Comparison of ENCODE assay signal across 14 cellular contexts in the genomic region with DNA sequence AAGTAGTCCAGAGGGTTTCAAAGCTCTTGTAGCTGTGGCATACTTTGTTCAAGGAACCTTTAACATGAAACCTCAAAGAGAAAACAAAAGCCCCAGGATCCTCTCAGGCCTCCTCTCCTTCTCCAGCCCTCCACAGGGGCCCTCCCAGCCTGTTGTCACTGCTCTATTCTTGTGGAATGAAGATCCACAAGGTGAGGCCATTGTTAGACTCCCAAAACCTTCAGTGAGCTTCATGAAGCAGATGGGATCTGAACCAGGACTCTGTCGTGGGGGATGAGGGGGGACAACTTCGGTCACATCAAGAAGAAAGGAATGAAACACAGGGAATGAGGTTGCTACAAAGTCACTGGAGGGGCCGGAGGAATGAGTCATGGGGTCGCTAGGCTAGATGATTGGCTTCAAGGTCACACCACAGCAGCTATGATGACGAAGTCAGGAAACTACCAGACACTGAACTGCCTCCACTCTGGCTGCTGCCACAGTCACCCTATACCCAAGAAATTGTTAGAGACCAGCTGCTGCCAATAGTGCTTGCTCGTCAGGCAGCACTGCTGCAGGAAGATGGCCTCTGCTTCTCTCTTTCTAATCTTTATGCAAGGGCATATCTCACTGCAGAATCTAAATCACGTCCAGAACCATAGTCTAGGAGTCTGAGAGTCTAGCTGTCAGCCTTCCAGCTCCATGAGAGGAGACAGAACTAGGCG.
DNase-seq lines count a peak whose midpoint lies in the region; ATAC-seq and TF ChIP-seq lines count a peak whose summit lies in the region.
"Had no signal": no experiment of that assay in that cellular context is flagged by ENCODE, and none has a peak within 500 bp of the region (broad histone marks: within the 10 kb centered on the region; RNA-seq: fewer than 3 reads in every experiment).

No MANE protein-coding gene starts in this region.

- H3K9me3 ChIP-seq in Panc1 (ENCODE audit: control insufficient read depth, insufficient read depth, low read depth, low read length): no peaks in the 10 kb centered on the region
- H3K9me3 ChIP-seq in esophagus muscularis mucosa: no peaks in the 10 kb centered on the region

- CTCF ChIA-PET in Panc1 (lab: Charles Lee): no interaction called here

- H3K27ac ChIP-seq in GM23338 (ENCODE audit: low read depth): no peak overlapping the region
- H3K27ac ChIP-seq in Panc1 (ENCODE audit: low read length): no peak overlapping the region
- H3K27ac ChIP-seq in esophagus muscularis mucosa (replicated peaks in 1 of 4): no peak overlapping the region
- no peak overlapping the region for H3K27ac ChIP-seq in foreskin keratinocyte

- H3K36me3 ChIP-seq in GM23338 (ENCODE audit: insufficient read depth): no peaks in the 10 kb centered on the region
- no peaks in the 10 kb centered on the region for H3K36me3 ChIP-seq in Panc1 (ENCODE audit: control insufficient read depth, insufficient read depth, low read length)
- H3K36me3 ChIP-seq in esophagus muscularis mucosa: no peaks in the 10 kb centered on the region

- H3K4me1 ChIP-seq in GM23338 (ENCODE audit: insufficient read depth) (peaks cover 6% of the 10 kb centered on the region; the same call in 1 of the 2 replicates), Panc1 (ENCODE audit: control insufficient read depth, insufficient read depth, low read length) (no peaks in the 10 kb centered on the region), esophagus muscularis mucosa (peaks cover 0 to 3% (median 0%) of the 10 kb centered on the region in 4 donors), foreskin keratinocyte (no peaks in the 10 kb centered on the region)

- H3K27me3 ChIP-seq in GM23338 (ENCODE audit: insufficient read depth) (no peaks in the 10 kb centered on the region), Panc1 (ENCODE audit: control insufficient read depth, insufficient read depth, low read length) (peaks cover 9% of the 10 kb centered on the region), esophagus muscularis mucosa (peaks cover 0 to 6% (median 0%) of the 10 kb centered on the region in 4 donors), foreskin keratinocyte (peaks cover 48% of the 10 kb centered on the region)

- no peaks in the 10 kb centered on the region for H3F3A ChIP-seq in GM23338 (replicated peaks; ENCODE audit: low read depth)

- no peak overlapping the region for H3K4me3 Mint-ChIP-seq in GM23338

- H3K9me2 ChIP-seq in GM23338 (ENCODE audit: insufficient read depth): no peaks in the 10 kb centered on the region

- no peaks in the 10 kb centered on the region for H3K79me2 ChIP-seq in GM23338 (replicated peaks; ENCODE audit: insufficient read depth)

- H3K9me3 Mint-ChIP-seq in GM23338: no peaks in the 10 kb centered on the region

- peaks cover 8% of the 10 kb centered on the region for H3K27me3 Mint-ChIP-seq in GM23338 (ENCODE audit: insufficient read depth, low read depth, poor library complexity)

- peak overlapping the region; percentile 76 for H2AFZ ChIP-seq in GM23338

- ATAC-seq in GM23338 (peak; percentile 25; the same call in 1 of the 3 replicates), Panc1 (peak; percentile 64; the same call in 1 of the 2 replicates), foreskin keratinocyte (no peak)
- ATAC-seq: left lobe of liver had no signal

- no peak overlapping the region for H3K4me2 ChIP-seq in GM23338

- no peak for TF ChIP-seq EP300 in esophagus muscularis mucosa (IDR thresholded peaks at IDR 0.05)

- DNase-seq in GM23338 (ENCODE audit: low spot score): no peak
- DNase-seq in Panc1 (ENCODE audit: low read depth, low spot score): no peak
- DNase-seq in esophagus muscularis mucosa (ENCODE audit: extremely low spot score): peak; percentile 87
- peak; percentile 19 for DNase-seq in renal cortical epithelial cell (ENCODE audit: low read depth)
- DNase-seq in dedifferentiated amniotic fluid mesenchymal stem cell (ENCODE audit: extremely low spot score): no peak
- no peak for DNase-seq in foreskin keratinocyte
- DNase-seq in NCI-H82 (lab: John Stamatoyannopoulos, UW): no peak
- no peak for DNase-seq in occipital lobe (lab: John Stamatoyannopoulos, UW)
- DNase-seq: activated CD4-positive, CD25-positive, alpha-beta regulatory T cell treated with anti-CD3 and anti-CD28 coated beads, Interleukin-2, amount 50 U/mL, for 72 hours; activated T-cell treated with anti-CD3 and anti-CD28 coated beads, Interleukin-2, amount 50 U/mL, for 48 hours; central memory CD4-positive, alpha-beta T cell; NCI-H446 treated with DMSO at 0.1 percent for 48 hours; SIG-M5 had no signal

- BruUV-seq in Panc1 (replicated peaks; lab: Mats Ljungman, UMichigan): no TSS peak

- H3K4me3 ChIP-seq in GM23338: no peak overlapping the region
- H3K4me3 ChIP-seq in Panc1 (ENCODE audit: low read depth in 2 of 2, low read length in 2 of 2): no peak overlapping the region
- no peak overlapping the region for H3K4me3 ChIP-seq in esophagus muscularis mucosa

- in situ Hi-C loops in Panc1 (cut with HindIII; ENCODE audit: low pct_unique_long_range_greater_than_20kb, low sequenced_read_pairs): no loop called here

- no peak overlapping the region for H3K27ac Mint-ChIP-seq in GM23338

- POLR2A ChIA-PET in Panc1 (lab: Charles Lee): no interaction called here

- TF ChIP-seq CTCF in GM23338 (conservative IDR thresholded peaks at IDR 0.05; ENCODE audit: low read depth in 2 of 2): no peak
- TF ChIP-seq CTCF in Panc1 (IDR thresholded peaks at IDR 0.05): no peak
- TF ChIP-seq CTCF in esophagus muscularis mucosa (IDR thresholded peaks at IDR 0.05): no peak
- no peak for TF ChIP-seq CTCF in foreskin keratinocyte (conservative IDR thresholded peaks at IDR 0.05)

- H4K20me1 ChIP-seq in GM23338 (replicated peaks; ENCODE audit: insufficient read depth): no peaks in the 10 kb centered on the region

- intact Hi-C loops in Panc1 (cut with micrococcal nuclease; ENCODE audit: unreplicated experiment) (no loop called here), esophagus muscularis mucosa (cut with DNase I) (no loop called here)

- peaks cover 11% of the 10 kb centered on the region for H3K4me1 Mint-ChIP-seq in GM23338

- 66% methylated on average over 8 of the region's 8 CpGs for whole genome bisulfite sequencing in esophagus muscularis mucosa

- no peaks in the 10 kb centered on the region for H3K36me3 Mint-ChIP-seq in GM23338 (ENCODE audit: low read depth)

- no peak for TF ChIP-seq POLR2A in esophagus muscularis mucosa (IDR thresholded peaks at IDR 0.05; ENCODE audit: low read depth)

TF ChIP-seq in GM23338, 12 proteins besides CTCF, POLR2A, EP300 and RAD21 (continues in another document):
- no peak for TF ChIP-seq EZH2 (IDR thresholded peaks at IDR 0.05; ENCODE audit: low read depth, unreplicated experiment)
- no peak for TF ChIP-seq NANOG (IDR thresholded peaks at IDR 0.05; ENCODE audit: borderline replicate concordance)
- TF ChIP-seq ZNF331 (CRISPR knock-in tag; IDR thresholded peaks at IDR 0.05; ENCODE audit: low read depth): no peak
- no peak for TF ChIP-seq EZH2phosphoT487 (IDR thresholded peaks at IDR 0.05; ENCODE audit: unreplicated experiment)
- no peak for TF ChIP-seq ZNF114 (CRISPR knock-in tag; IDR thresholded peaks at IDR 0.05)
- TF ChIP-seq, protein P1, sequence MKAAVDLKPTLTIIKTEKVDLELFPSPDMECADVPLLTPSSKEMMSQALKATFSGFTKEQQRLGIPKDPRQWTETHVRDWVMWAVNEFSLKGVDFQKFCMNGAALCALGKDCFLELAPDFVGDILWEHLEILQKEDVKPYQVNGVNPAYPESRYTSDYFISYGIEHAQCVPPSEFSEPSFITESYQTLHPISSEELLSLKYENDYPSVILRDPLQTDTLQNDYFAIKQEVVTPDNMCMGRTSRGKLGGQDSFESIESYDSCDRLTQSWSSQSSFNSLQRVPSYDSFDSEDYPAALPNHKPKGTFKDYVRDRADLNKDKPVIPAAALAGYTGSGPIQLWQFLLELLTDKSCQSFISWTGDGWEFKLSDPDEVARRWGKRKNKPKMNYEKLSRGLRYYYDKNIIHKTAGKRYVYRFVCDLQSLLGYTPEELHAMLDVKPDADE (IDR thresholded peaks at IDR 0.05): no peak
- no peak for TF ChIP-seq STAT1 (IDR thresholded peaks at IDR 0.05; ENCODE audit: unreplicated experiment)
- TF ChIP-seq, protein P2, sequence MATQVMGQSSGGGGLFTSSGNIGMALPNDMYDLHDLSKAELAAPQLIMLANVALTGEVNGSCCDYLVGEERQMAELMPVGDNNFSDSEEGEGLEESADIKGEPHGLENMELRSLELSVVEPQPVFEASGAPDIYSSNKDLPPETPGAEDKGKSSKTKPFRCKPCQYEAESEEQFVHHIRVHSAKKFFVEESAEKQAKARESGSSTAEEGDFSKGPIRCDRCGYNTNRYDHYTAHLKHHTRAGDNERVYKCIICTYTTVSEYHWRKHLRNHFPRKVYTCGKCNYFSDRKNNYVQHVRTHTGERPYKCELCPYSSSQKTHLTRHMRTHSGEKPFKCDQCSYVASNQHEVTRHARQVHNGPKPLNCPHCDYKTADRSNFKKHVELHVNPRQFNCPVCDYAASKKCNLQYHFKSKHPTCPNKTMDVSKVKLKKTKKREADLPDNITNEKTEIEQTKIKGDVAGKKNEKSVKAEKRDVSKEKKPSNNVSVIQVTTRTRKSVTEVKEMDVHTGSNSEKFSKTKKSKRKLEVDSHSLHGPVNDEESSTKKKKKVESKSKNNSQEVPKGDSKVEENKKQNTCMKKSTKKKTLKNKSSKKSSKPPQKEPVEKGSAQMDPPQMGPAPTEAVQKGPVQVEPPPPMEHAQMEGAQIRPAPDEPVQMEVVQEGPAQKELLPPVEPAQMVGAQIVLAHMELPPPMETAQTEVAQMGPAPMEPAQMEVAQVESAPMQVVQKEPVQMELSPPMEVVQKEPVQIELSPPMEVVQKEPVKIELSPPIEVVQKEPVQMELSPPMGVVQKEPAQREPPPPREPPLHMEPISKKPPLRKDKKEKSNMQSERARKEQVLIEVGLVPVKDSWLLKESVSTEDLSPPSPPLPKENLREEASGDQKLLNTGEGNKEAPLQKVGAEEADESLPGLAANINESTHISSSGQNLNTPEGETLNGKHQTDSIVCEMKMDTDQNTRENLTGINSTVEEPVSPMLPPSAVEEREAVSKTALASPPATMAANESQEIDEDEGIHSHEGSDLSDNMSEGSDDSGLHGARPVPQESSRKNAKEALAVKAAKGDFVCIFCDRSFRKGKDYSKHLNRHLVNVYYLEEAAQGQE (IDR thresholded peaks at IDR 0.05; ENCODE audit: unreplicated experiment): no peak
- TF ChIP-seq CREB1 (CRISPR knock-in tag; IDR thresholded peaks at IDR 0.05; ENCODE audit: low read depth): no peak
- no peak for TF ChIP-seq POLR2AphosphoS5 (IDR thresholded peaks at IDR 0.05; ENCODE audit: low read depth)

Comparison
In these comparisons a context has a peak if more than half of its experiments do, and no peak if none do; other contexts are left out.
1. DNase-seq: peak in esophagus muscularis mucosa (single experiment) and renal cortical epithelial cell (single experiment); none in GM23338 (single experiment), Panc1 (single experiment), dedifferentiated amniotic fluid mesenchymal stem cell (single experiment), foreskin keratinocyte (0 of 2), NCI-H82 (single experiment) and occipital lobe (single experiment).